Comparison of ENCODE assay signal across 14 cellular contexts in genomic region chr5:72767289-72768010, GRCh38. TPM values are rescaled to one million over a fixed set of nuclear protein-coding genes. Genes with fewer than 3 reads are reported as not detected.
A peak's percentile ranks its signal among the peaks of the same experiment; 100 is the strongest.
DNase-seq lines count a peak whose midpoint lies in the region; ATAC-seq lines count a peak whose summit lies in the region.
"Had no signal": no experiment of that assay in that cellular context is flagged by ENCODE, and none has a peak within 500 bp of the region (broad histone marks: within the 10 kb centered on the region; RNA-seq: fewer than 3 reads in every experiment).

No MANE protein-coding gene starts in this region.

- DNase-seq in D341Med (ENCODE audit: low spot score): peak; percentile 75
- peak; percentile 43 for DNase-seq in LHCN-M2 (ENCODE audit: low read depth)
- peak; percentile 10 for DNase-seq in RPMI8226
- peak; percentile 22 for DNase-seq in iris pigment epithelial cell (ENCODE audit: low read depth)
- no peak for DNase-seq in germinal center (ENCODE audit: low spot score)
- DNase-seq in hippocampal formation (lab: John Stamatoyannopoulos, UW): no peak
- no peak for DNase-seq in cerebellum (ENCODE audit: low spot score)
- DNase-seq: aorta; CD4-positive, alpha-beta memory T cell; esophagus squamous epithelium; left cardiac atrium; NCI-H187 treated with DMSO at 0.1 percent for 48 hours; stimulated activated CD4-positive, alpha-beta T cell treated with anti-CD3 and anti-CD28 coated beads, Interleukin-4, amount 100 ng/mL, for 24 hours had no signal

- no peak for ATAC-seq in HG03045 (IDR thresholded peaks at IDR 0.05; ENCODE audit: unreplicated experiment)

RNA-seq across cellular contexts. Expression of gene TNPO1, which starts 49.0 kb away (rescaled TPM):
- 414 and 533 TPM in 2 replicates for total RNA-seq in LHCN-M2 (2014; rRNA removed)
- polyA plus RNA-seq in LHCN-M2 (2012): 117 TPM
- 166 TPM for total RNA-seq in cerebellum

Comparison
In these comparisons a context has a peak if more than half of its experiments do, and no peak if none do; other contexts are left out.
1. DNase-seq: peak in D341Med (single experiment), LHCN-M2 (single experiment), RPMI8226 (single experiment) and iris pigment epithelial cell (single experiment); none in germinal center (single experiment), hippocampal formation (0 of 2) and cerebellum (single experiment).